Comparison of ENCODE assay signal across 17 cellular contexts in genomic region chr2:27707462-27708256, GRCh38. TPM values are rescaled to one million over a fixed set of nuclear protein-coding genes. Genes with fewer than 3 reads are reported as not detected.
DNase-seq lines count a peak whose midpoint lies in the region; ATAC-seq, FAIRE-seq and TF ChIP-seq lines count a peak whose summit lies in the region.
"Had no signal": no experiment of that assay in that cellular context is flagged by ENCODE, and none has a peak within 500 bp of the region (broad histone marks: within the 10 kb centered on the region; RNA-seq: fewer than 3 reads in every experiment).

No MANE protein-coding gene starts in this region.

- DNase-seq in RWPE2 (ENCODE audit: low spot score) (no peak), lower leg skin (ENCODE audit: low spot score in 2 of 2) (peak; percentile 61 to 85), suprapubic skin (ENCODE audit: low spot score in 2 of 2) (no peak), SW480 (ENCODE audit: low spot score) (no peak), MV-4-11 (lab: John Stamatoyannopoulos, UW) (no peak), GM12892 (ENCODE audit: insufficient read length) (no peak), iPS-NIHi7 (ENCODE audit: extremely low spot score) (no peak)
- DNase-seq: activated CD4-positive, alpha-beta T cell treated with anti-CD3 and anti-CD28 coated beads for 4 hours; cerebellar nuclear complex; NCI-H1417; NCI-H2227 treated with DMSO at 0.1 percent for 48 hours; SJCRH30; stimulated activated CD4-positive, alpha-beta T cell treated with anti-CD3 and anti-CD28 coated beads, Interleukin-1b, Interleukin-23, amount 100 ng/mL, for 48 hours; substantia nigra; T1000 had no signal

- H3K27ac ChIP-seq in RWPE2 (ENCODE audit: poor library complexity, severe bottlenecking), result peak overlapping the region; percentile 95
- H3K27ac ChIP-seq in cingulate gyrus (ENCODE audit: low read depth, low read length), result peak overlapping the region; percentile 63
- peak overlapping the region; percentile 90 for H3K27ac ChIP-seq in suprapubic skin
- H3K27ac ChIP-seq: KMS-11 had no signal

- ATAC-seq in RWPE2 (ENCODE audit: low read depth), result no peak

- TF ChIP-seq EP300 in suprapubic skin (IDR thresholded peaks at IDR 0.05), result peak; percentile 36

- H3K4me3 ChIP-seq in RWPE2 (ENCODE audit: severe bottlenecking) (no peak overlapping the region), lower leg skin (ENCODE audit: low read depth, poor library complexity, severe bottlenecking) (no peak overlapping the region), suprapubic skin (no peak overlapping the region)
- H3K4me3 ChIP-seq: SJCRH30 had no signal

- intact Hi-C loops in lower leg skin (cut with DNase I; ENCODE audit: low total_unique reads), result loop anchor here (5.0 kb wide), 1 partner anchor 690 kb away; no protein-coding TSS in a partner anchor

- 65 to 66% methylated on average over 9 of the region's 9 CpGs for WGBS in lower leg skin, 2 donors
- WGBS in suprapubic skin, result 71% methylated on average over 9 of the region's 9 CpGs

- no peak for TF ChIP-seq POLR2A in lower leg skin (IDR thresholded peaks at IDR 0.05)
- no peak for TF ChIP-seq POLR2A in suprapubic skin (IDR thresholded peaks at IDR 0.05)
- TF ChIP-seq POLR2A in GM12892 (IDR thresholded peaks at IDR 0.05; ENCODE audit: low read depth, low read length), result no peak

- TF ChIP-seq CTCF in RWPE2 (IDR thresholded peaks at IDR 0.05; ENCODE audit: poor library complexity, severe bottlenecking) (no peak), lower leg skin (IDR thresholded peaks at IDR 0.05) (no peak), suprapubic skin (IDR thresholded peaks at IDR 0.05) (no peak)

- no peak for FAIRE-seq in GM12892 (lab: Jason Lieb, UNC)

- no peaks in the 10 kb centered on the region for H3K9me3 ChIP-seq in RWPE2 (ENCODE audit: severe bottlenecking)
- no peaks in the 10 kb centered on the region for H3K9me3 ChIP-seq in suprapubic skin
- H3K9me3 ChIP-seq: SJCRH30 had no signal

- no peaks in the 10 kb centered on the region for H3K36me3 ChIP-seq in RWPE2 (ENCODE audit: low read depth)
- H3K36me3 ChIP-seq in suprapubic skin, result no peaks in the 10 kb centered on the region
- H3K36me3 ChIP-seq: SJCRH30 had no signal

- H3K4me1 ChIP-seq in RWPE2 (ENCODE audit: insufficient read depth, poor library complexity, severe bottlenecking) (peaks cover 40% of the 10 kb centered on the region), suprapubic skin (peaks cover 56% of the 10 kb centered on the region)

- no peaks in the 10 kb centered on the region for H3K27me3 ChIP-seq in RWPE2 (ENCODE audit: insufficient read depth, poor library complexity, severe bottlenecking)
- no peaks in the 10 kb centered on the region for H3K27me3 ChIP-seq in suprapubic skin
- H3K27me3 ChIP-seq: SJCRH30 had no signal

RNA-seq across cellular contexts. Expression of gene SLC4A1AP, which starts 44.0 kb away (rescaled TPM):
- total RNA-seq in lower leg skin (10 to 100 TPM; 15.6 to 25.0 (median 22.1) TPM), suprapubic skin (10 to 100 TPM; 15.1 to 25.3 (median 20.7) TPM)
- polyA plus RNA-seq in GM12892 (2012; ENCODE audit: missing spikeins), result 20.0 TPM

RNA-seq across cellular contexts. Expression of gene SUPT7L, which starts 44.2 kb away (rescaled TPM):
- total RNA-seq in lower leg skin (10 to 100 TPM in 3 of 4 donors, 1 to 10 TPM in 1; 9.7 to 16.9 (median 14.9) TPM), suprapubic skin (10 to 100 TPM; 17.0 to 27.3 (median 22.2) TPM)
- 17.5 TPM for polyA plus RNA-seq in GM12892 (2012; ENCODE audit: missing spikeins)

Comparison
In these comparisons a context has a peak if more than half of its experiments do, and no peak if none do; other contexts are left out.
1. DNase-seq: peak in lower leg skin (2 of 2); none in RWPE2 (single experiment), suprapubic skin (0 of 2), SW480 (single experiment), MV-4-11 (single experiment), GM12892 (single experiment) and iPS-NIHi7 (single experiment).
2. Peak in every context shown above with its lines, with median percentiles within 50 percentile points of each other: H3K27ac ChIP-seq.